Comparison of ENCODE assay signal across 15 cellular contexts in genomic region chr1:210237514-210237913, GRCh38. TPM values are rescaled to one million over a fixed set of nuclear protein-coding genes. Genes with fewer than 3 reads are reported as not detected.
A peak's percentile ranks its signal among the peaks of the same experiment; 100 is the strongest.
DNase-seq lines count a peak whose midpoint lies in the region; ATAC-seq and TF ChIP-seq lines count a peak whose summit lies in the region.
"Had no signal": no experiment of that assay in that cellular context is flagged by ENCODE, and none has a peak within 500 bp of the region (broad histone marks: within the 10 kb centered on the region; RNA-seq: fewer than 3 reads in every experiment).

No MANE protein-coding gene starts in this region.

- TF ChIP-seq CTCF in right atrium auricular region (IDR thresholded peaks at IDR 0.05) (no peak), sigmoid colon (IDR thresholded peaks at IDR 0.05) (no peak)

- H3K36me3 ChIP-seq in right atrium auricular region (no peaks in the 10 kb centered on the region), sigmoid colon (peaks cover 0 to 13% (median 0%) of the 10 kb centered on the region in 4 donors), aorta (ENCODE audit: control insufficient read depth in 1 of 2, insufficient read depth in 2 of 2, low read length in 1 of 2) (no peaks in the 10 kb centered on the region)
- H3K36me3 ChIP-seq: MG63 had no signal

- intact Hi-C loops in left ventricle myocardium superior (cut with micrococcal nuclease) = no loop called here
- intact Hi-C loops in sigmoid colon (cut with DNase I) = no loop called here
- intact Hi-C loops in aorta (cut with DNase I) = loop anchor here (10.0 kb wide), 2 partner anchors 93 to 157 kb away; no protein-coding TSS in a partner anchor

- TF ChIP-seq POLR2A in sigmoid colon (IDR thresholded peaks at IDR 0.05) = no peak

- peak overlapping the region; percentile 18 to 24 for H3K4me3 ChIP-seq in right atrium auricular region
- peak overlapping the region in 2 of 4 donors; percentile 15 to 16 for H3K4me3 ChIP-seq in sigmoid colon
- H3K4me3 ChIP-seq in aorta (ENCODE audit: low read length in 2 of 2) = peak overlapping the region in 1 of 2 donors; percentile 14
- H3K4me3 ChIP-seq: MG63 had no signal

- H3K27ac ChIP-seq in right atrium auricular region (peak overlapping the region; percentile 28 to 74), layer of hippocampus (ENCODE audit: low read depth, low read length) (peak overlapping the region; percentile 77), sigmoid colon (peak overlapping the region; percentile 85 to 99 (median 98)), aorta (ENCODE audit: low read depth in 1 of 2, low read length in 2 of 2) (peak overlapping the region; percentile 49 to 83)
- H3K27ac ChIP-seq: VCaP had no signal

- WGBS in sigmoid colon, 2 donors = 62 to 80% methylated on average over 5 of the region's 5 CpGs
- WGBS in aorta, 2 donors = 2 to 4% methylated on average over 5 of the region's 5 CpGs

- TF ChIP-seq EP300 in sigmoid colon (IDR thresholded peaks at IDR 0.05) = no peak

- ATAC-seq in left ventricle myocardium superior (no peak), aorta (ENCODE audit: low FRiP score) (no peak)

- H3K27me3 ChIP-seq in right atrium auricular region (no peaks in the 10 kb centered on the region), layer of hippocampus (ENCODE audit: control insufficient read depth, insufficient read depth, low read length) (no peaks in the 10 kb centered on the region), sigmoid colon (no peaks in the 10 kb centered on the region), aorta (ENCODE audit: control insufficient read depth in 1 of 2, insufficient read depth in 2 of 2, low read length in 1 of 2) (no peaks in the 10 kb centered on the region)

- peaks cover 0 to 29% of the 10 kb centered on the region in 2 donors for H3K4me1 ChIP-seq in right atrium auricular region
- H3K4me1 ChIP-seq in sigmoid colon = peaks cover 0 to 79% (median 66%) of the 10 kb centered on the region in 4 donors
- peaks cover 3% of the 10 kb centered on the region in 2 donors for H3K4me1 ChIP-seq in aorta (ENCODE audit: control insufficient read depth in 1 of 2, insufficient read depth in 2 of 2, low read length in 2 of 2)

- DNase-seq in right atrium auricular region (ENCODE audit: low spot score) = no peak
- DNase-seq in left ventricle myocardium superior = no peak
- no peak for DNase-seq in sigmoid colon
- no peak for DNase-seq in aorta
- no peak for DNase-seq in cerebellum (ENCODE audit: low spot score)
- DNase-seq in EL = no peak
- DNase-seq in NCI-H2029 treated with DMSO at 0.1 percent for 48 hours (lab: John Stamatoyannopoulos, UW) = no peak
- DNase-seq: activated naive CD4-positive, alpha-beta T cell treated with anti-CD3 and anti-CD28 coated beads, Interleukin-2, amount 50 U/mL, for 16 hours; erythroblast; NCI-H2171; retina; stimulated activated naive CD4-positive, alpha-beta T cell had no signal

- H3K9me3 ChIP-seq in right atrium auricular region = no peaks in the 10 kb centered on the region
- no peaks in the 10 kb centered on the region for H3K9me3 ChIP-seq in sigmoid colon
- H3K9me3 ChIP-seq in aorta (ENCODE audit: control insufficient read depth, low read length) = no peaks in the 10 kb centered on the region
- H3K9me3 ChIP-seq: MG63 had no signal

RNA-seq across cellular contexts. Expression of gene SERTAD4, which starts 4.9 kb away (rescaled TPM):
- 1 to 10 TPM; 4.2 to 6.5 TPM for total RNA-seq in right atrium auricular region
- 4.1 TPM for total RNA-seq in left ventricle myocardium superior
- total RNA-seq in sigmoid colon = 10 to 100 TPM in 2 of 4 donors, 1 to 10 TPM in 2; 4.3 to 23.5 (median 12.1) TPM
- polyA plus RNA-seq in sigmoid colon = 1 to 10 TPM in 2 of 3 donors, under 1 TPM in 1; 0.60 to 1.9 (median 1.4) TPM
- total RNA-seq in aorta = 10 to 100 TPM in 1 of 2 donors, 1 to 10 TPM in 1; 4.5 to 14.6 TPM
- polyA plus RNA-seq in aorta = 1 to 10 TPM; 3.7 to 4.3 TPM
- total RNA-seq in cerebellum = 8.3 TPM

Comparison
In these comparisons a context has a peak if more than half of its experiments do, and no peak if none do; other contexts are left out.
1. intact Hi-C loops: an anchor here in aorta (10.0 kb wide); none called in left ventricle myocardium superior and sigmoid colon.